8 cellular contexts compared by ENCODE assay signal in the genomic region with DNA sequence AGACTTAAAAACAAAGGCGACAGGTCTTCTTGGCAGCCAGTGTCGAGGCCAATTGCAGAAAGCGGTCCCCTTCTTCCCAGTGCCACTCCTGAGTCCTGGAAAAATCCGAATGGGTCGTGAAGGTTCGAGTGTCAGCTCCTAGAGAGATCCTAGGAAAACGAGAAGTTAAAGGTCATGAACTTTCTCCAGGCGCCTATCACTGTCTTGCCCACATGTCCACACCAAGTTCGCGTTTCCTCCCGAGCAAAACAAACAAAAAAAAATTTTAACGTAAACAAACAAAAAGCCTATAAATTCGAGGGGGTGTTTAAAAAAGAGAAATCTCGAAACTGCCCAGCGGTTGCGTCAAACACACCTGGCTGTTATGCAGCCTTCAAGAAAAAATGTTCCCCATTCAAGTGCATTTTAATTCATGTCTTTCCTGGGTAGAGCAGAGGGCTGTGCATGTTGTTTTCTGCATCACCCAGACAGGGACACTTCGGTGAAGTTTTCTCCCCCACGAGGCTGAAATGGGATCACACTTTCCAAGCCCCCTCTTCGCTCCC. TPM values are rescaled to one million over a fixed set of nuclear protein-coding genes. Genes with fewer than 3 reads are reported as not detected.
DNase-seq lines count a peak whose midpoint lies in the region; TF ChIP-seq lines count a peak whose summit lies in the region.

No MANE protein-coding gene starts in this region.

- no peaks in the 10 kb centered on the region for H3K9me3 ChIP-seq in suprapubic skin

- no peaks in the 10 kb centered on the region for H3K36me3 ChIP-seq in suprapubic skin

- H3K27ac ChIP-seq in suprapubic skin = peak overlapping the region; percentile 90

- H3K36me3 Mint-ChIP-seq in CD14-positive monocyte = peaks cover 10 to 15% of the 10 kb centered on the region in 2 donors
- H3K36me3 Mint-ChIP-seq in activated CD4-positive, alpha-beta memory T cell treated with anti-CD3 and anti-CD28 coated beads, Interleukin-2, amount 10 ng/mL, durations not matched to agents 7 days and 5 days (ENCODE audit: low read depth) = peaks cover 22% of the 10 kb centered on the region
- H3K36me3 Mint-ChIP-seq in immature natural killer cell = no peaks in the 10 kb centered on the region

- H3K27me3 Mint-ChIP-seq in CD14-positive monocyte (ENCODE audit: low read depth in 3 of 3) (peaks cover 5 to 8% (median 8%) of the 10 kb centered on the region in 3 donors), immature natural killer cell (ENCODE audit: low read depth in 3 of 3) (peaks cover 0 to 10% (median 5%) of the 10 kb centered on the region in 3 donors)
- no peaks in the 10 kb centered on the region for H3K27me3 Mint-ChIP-seq in activated CD4-positive, alpha-beta memory T cell treated with anti-CD3 and anti-CD28 coated beads, Interleukin-2, amount 10 ng/mL, durations not matched to agents 7 days and 5 days

- POLR2A ChIA-PET in HEK293T (lab: Yijun Ruan, JAX) = interaction anchor here (1.2 kb wide), 1 partner anchor 14 kb away, joined by 3 read pairs; no protein-coding TSS in a partner anchor
- POLR2A ChIA-PET in activated CD4-positive, alpha-beta memory T cell treated with anti-CD3 and anti-CD28 coated beads, Interleukin-2, amount 10 ng/mL, durations not matched to agents 7 days and 5 days (lab: Charles Lee) = interaction anchor here (0.7 to 3.1 kb wide), 9 partner anchors 13 to 298 kb away, joined by 3 to 19 read pairs (median 3); partner anchors contain the start of genes ENKUR, PRTFDC1 and THNSL1

- TF ChIP-seq EP300 in suprapubic skin (IDR thresholded peaks at IDR 0.05) = no peak

- intact Hi-C loops in CD14-positive monocyte (cut with micrococcal nuclease) = loop anchor here (5.0 to 10.0 kb wide), 2 partner anchors 293 to 295 kb away; partner anchors contain the start of genes ENKUR (in 2 of the 2) and THNSL1 (in 2 of the 2)

- CTCF ChIA-PET in HEK293T (lab: Yijun Ruan, JAX) = interaction anchor here (1.6 kb wide), 1 partner anchor 16 kb away, joined by 7 read pairs; no protein-coding TSS in a partner anchor
- CTCF ChIA-PET in activated CD4-positive, alpha-beta memory T cell treated with anti-CD3 and anti-CD28 coated beads, Interleukin-2, amount 10 ng/mL, durations not matched to agents 7 days and 5 days (lab: Charles Lee) = interaction anchor here (0.8 to 2.5 kb wide), 2 partner anchors 16 to 391 kb away, joined by 3 to 11 read pairs; no protein-coding TSS in a partner anchor

- H3K27me3 ChIP-seq in suprapubic skin = no peaks in the 10 kb centered on the region

- TF ChIP-seq POLR2A in suprapubic skin (IDR thresholded peaks at IDR 0.05) = no peak

- H3K4me3 Mint-ChIP-seq in CD14-positive monocyte = peak overlapping the region; percentile 89 to 98
- H3K4me3 Mint-ChIP-seq in activated CD4-positive, alpha-beta memory T cell treated with anti-CD3 and anti-CD28 coated beads, Interleukin-2, amount 10 ng/mL, durations not matched to agents 7 days and 5 days = peak overlapping the region; percentile 82
- H3K4me3 Mint-ChIP-seq in immature natural killer cell = peak overlapping the region; percentile 89 to 94 (median 92)

- peak overlapping the region; percentile 72 to 90 (median 88) for H3K27ac Mint-ChIP-seq in CD14-positive monocyte
- H3K27ac Mint-ChIP-seq in activated CD4-positive, alpha-beta memory T cell treated with anti-CD3 and anti-CD28 coated beads, Interleukin-2, amount 10 ng/mL, durations not matched to agents 7 days and 5 days = peak overlapping the region; percentile 78
- peak overlapping the region; percentile 55 to 92 (median 81) for H3K27ac Mint-ChIP-seq in immature natural killer cell

- H3K4me1 ChIP-seq in suprapubic skin = peaks cover 54% of the 10 kb centered on the region

- H3K4me3 ChIP-seq in suprapubic skin = peak overlapping the region; percentile 76

- TF ChIP-seq CTCF in CD14-positive monocyte (IDR thresholded peaks at IDR 0.05) (no peak), suprapubic skin (IDR thresholded peaks at IDR 0.05) (no peak)

- no peaks in the 10 kb centered on the region for H3K9me3 Mint-ChIP-seq in CD14-positive monocyte
- H3K9me3 Mint-ChIP-seq in activated CD4-positive, alpha-beta memory T cell treated with anti-CD3 and anti-CD28 coated beads, Interleukin-2, amount 10 ng/mL, durations not matched to agents 7 days and 5 days = no peaks in the 10 kb centered on the region
- no peaks in the 10 kb centered on the region for H3K9me3 Mint-ChIP-seq in immature natural killer cell

- DNase-seq in CD14-positive monocyte (ENCODE audit: low spot score) = no peak
- no peak for DNase-seq in HEK293T (ENCODE audit: extremely low spot score)
- no peak for DNase-seq in activated CD4-positive, alpha-beta memory T cell treated with anti-CD3 and anti-CD28 coated beads, Interleukin-2, amount 10 ng/mL, durations not matched to agents 7 days and 5 days
- DNase-seq in immature natural killer cell = no peak
- no peak for DNase-seq in suprapubic skin (ENCODE audit: low spot score in 2 of 2)
- DNase-seq in NCI-H1436 treated with DMSO at 0.1 percent for 48 hours (lab: John Stamatoyannopoulos, UW) = no peak
- no peak for DNase-seq in GM03348 (ENCODE audit: low spot score)
- no peak for DNase-seq in dermis blood vessel endothelial cell

- WGBS in suprapubic skin = 3% methylated on average over 19 of the region's 19 CpGs

- peaks cover 31% of the 10 kb centered on the region for H3K4me1 Mint-ChIP-seq in CD14-positive monocyte
- peaks cover 31% of the 10 kb centered on the region for H3K4me1 Mint-ChIP-seq in activated CD4-positive, alpha-beta memory T cell treated with anti-CD3 and anti-CD28 coated beads, Interleukin-2, amount 10 ng/mL, durations not matched to agents 7 days and 5 days
- peaks cover 28 to 30% of the 10 kb centered on the region in 2 donors for H3K4me1 Mint-ChIP-seq in immature natural killer cell

TF ChIP-seq in HEK293T, 16 proteins besides CTCF, POLR2A, EP300 and RAD21:
- TF ChIP-seq SUZ12 (IDR thresholded peaks at IDR 0.05) (no peak), L3MBTL2 (conservative IDR thresholded peaks at IDR 0.05) (peak; percentile 32; the same call in 1 of the 2 replicates)

RNA-seq across cellular contexts. Expression of gene ARHGAP21, which starts 1.5 kb away (rescaled TPM):
- polyA plus RNA-seq in CD14-positive monocyte (1 to 10 TPM; 2.1 to 3.4 TPM), immature natural killer cell (1 to 10 TPM in 2 of 3 donors, under 1 TPM in 1; 0.43 to 4.4 (median 3.1) TPM)
- total RNA-seq in activated CD4-positive, alpha-beta memory T cell treated with anti-CD3 and anti-CD28 coated beads, Interleukin-2, amount 10 ng/mL, durations not matched to agents 7 days and 5 days = 10 to 100 TPM; 35.6 to 36.0 TPM
- total RNA-seq in suprapubic skin (10 to 100 TPM; 25.9 to 43.4 (median 34.3) TPM), dermis blood vessel endothelial cell (92.2 and 118 TPM in 2 replicates)
